1 cellular context compared by ENCODE assay signal in genomic region chr12:108341854-108342847, GRCh38.
TF ChIP-seq lines count a peak whose summit lies in the region.

No MANE protein-coding gene starts in this region.

TF ChIP-seq in HEK293, 187 proteins besides CTCF, POLR2A, EP300 and RAD21 (continued from another document):
- TF ChIP-seq, protein P1, sequence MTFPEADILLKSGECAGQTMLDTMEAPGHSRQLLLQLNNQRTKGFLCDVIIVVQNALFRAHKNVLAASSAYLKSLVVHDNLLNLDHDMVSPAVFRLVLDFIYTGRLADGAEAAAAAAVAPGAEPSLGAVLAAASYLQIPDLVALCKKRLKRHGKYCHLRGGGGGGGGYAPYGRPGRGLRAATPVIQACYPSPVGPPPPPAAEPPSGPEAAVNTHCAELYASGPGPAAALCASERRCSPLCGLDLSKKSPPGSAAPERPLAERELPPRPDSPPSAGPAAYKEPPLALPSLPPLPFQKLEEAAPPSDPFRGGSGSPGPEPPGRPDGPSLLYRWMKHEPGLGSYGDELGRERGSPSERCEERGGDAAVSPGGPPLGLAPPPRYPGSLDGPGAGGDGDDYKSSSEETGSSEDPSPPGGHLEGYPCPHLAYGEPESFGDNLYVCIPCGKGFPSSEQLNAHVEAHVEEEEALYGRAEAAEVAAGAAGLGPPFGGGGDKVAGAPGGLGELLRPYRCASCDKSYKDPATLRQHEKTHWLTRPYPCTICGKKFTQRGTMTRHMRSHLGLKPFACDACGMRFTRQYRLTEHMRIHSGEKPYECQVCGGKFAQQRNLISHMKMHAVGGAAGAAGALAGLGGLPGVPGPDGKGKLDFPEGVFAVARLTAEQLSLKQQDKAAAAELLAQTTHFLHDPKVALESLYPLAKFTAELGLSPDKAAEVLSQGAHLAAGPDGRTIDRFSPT (tag by site-specific recombination; IDR thresholded peaks at IDR 0.05): no peak
- TF ChIP-seq EGR2 (tag by site-specific recombination; IDR thresholded peaks at IDR 0.05; ENCODE audit: low read depth): peak; percentile 94
- no peak for TF ChIP-seq KLF16 (tag by site-specific recombination; IDR thresholded peaks at IDR 0.05)
